21 cellular contexts compared by ENCODE assay signal in genomic region chr14:75467763-75468162, GRCh38. TPM values are rescaled to one million over a fixed set of nuclear protein-coding genes. Genes with fewer than 3 reads are reported as not detected.
"Had no signal": no experiment of that assay in that cellular context is flagged by ENCODE, and none has a peak within 500 bp of the region (broad histone marks: within the 10 kb centered on the region; RNA-seq: fewer than 3 reads in every experiment).

No MANE protein-coding gene starts in this region.

- H3K4me1 ChIP-seq: adrenal gland had no signal

- H3K4me3 ChIP-seq: adrenal gland, SJSA1, upper lobe of left lung had no signal

- ATAC-seq: activated naive CD4-positive, alpha-beta T cell treated with anti-CD3 and anti-CD28 coated beads, Interleukin-2, amount 50 U/mL, for 72 hours; left lobe of liver had no signal

- H3K27ac Mint-ChIP-seq: nephron had no signal

- H3K27ac ChIP-seq: adrenal gland, SJSA1 had no signal

- H3K9me3 Mint-ChIP-seq: activated naive CD4-positive, alpha-beta T cell treated with anti-CD3 and anti-CD28 coated beads, Interleukin-2, amount 50 U/mL, for 72 hours; nephron had no signal

- H3K9me3 ChIP-seq: adrenal gland, SJSA1, upper lobe of left lung had no signal

- H3K36me3 Mint-ChIP-seq: activated naive CD4-positive, alpha-beta T cell treated with anti-CD3 and anti-CD28 coated beads, Interleukin-2, amount 50 U/mL, for 72 hours had no signal

- DNase-seq: activated CD4-positive, alpha-beta T cell treated with anti-CD3 and anti-CD28 coated beads, Interleukin-2, amount 50 U/mL, for 4 hours; activated gamma-delta T cell; dermis blood vessel endothelial cell; effector memory CD4-positive, alpha-beta T cell; glutamatergic neuron; hippocampal formation; mammary epithelial cell; midbrain; nucleus accumbens; small intestine; stimulated activated CD4-positive, alpha-beta T cell treated with anti-CD3 and anti-CD28 coated beads, Interleukin-4, amount 100 ng/mL, for 4 hours; stimulated activated naive CD4-positive, alpha-beta T cell; T-helper 2 cell had no signal

- H3K4me3 Mint-ChIP-seq: nephron had no signal

- H3K27me3 ChIP-seq: adrenal gland, SJSA1, upper lobe of left lung had no signal

RNA-seq across cellular contexts. Expression of gene BATF, which starts 54.5 kb away (rescaled TPM):
- total RNA-seq: chondrocyte, fibroblast of villous mesenchyme, mammary epithelial cell, SJSA1 had no signal
- polyA plus RNA-seq: mammary epithelial cell had no signal
